In the genomic region with DNA sequence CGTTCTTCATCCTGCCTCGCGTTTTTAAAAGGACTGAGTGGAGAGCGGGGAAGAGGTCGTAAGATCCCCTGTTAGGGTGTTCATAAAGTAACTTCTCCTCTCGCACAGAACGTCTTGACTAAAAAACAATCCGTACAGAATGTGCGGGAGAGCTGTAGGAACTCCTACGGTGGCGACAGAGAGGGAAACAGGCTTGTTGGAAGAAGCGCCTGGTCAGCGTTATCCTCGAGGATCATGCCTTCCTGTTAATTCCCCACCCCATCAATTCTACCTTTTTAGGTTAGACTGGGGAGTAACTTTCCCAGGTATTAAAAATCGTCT, we compare ENCODE assay signal across 8 cellular contexts. TPM values are rescaled to one million over a fixed set of nuclear protein-coding genes. Genes with fewer than 3 reads are reported as not detected.
DNase-seq lines count a peak whose midpoint lies in the region; ATAC-seq and TF ChIP-seq lines count a peak whose summit lies in the region.

No MANE protein-coding gene starts in this region.

- DNase-seq in AG10803 (ENCODE audit: low read depth), result peak; percentile 52
- DNase-seq in RWPE1 (ENCODE audit: low spot score), result no peak
- no peak for DNase-seq in epithelial cell of esophagus (ENCODE audit: low read depth)
- DNase-seq in natural killer cell treated with Interleukin-12 subunit alpha and Interleukin-12 subunit beta and Interleukin-15 and Interleukin-18, amount 100 ng/mL, for 72 hours (ENCODE audit: low spot score), result no peak
- no peak for DNase-seq in NAMALWA (ENCODE audit: low spot score)
- no peak for DNase-seq in GDM1 (lab: John Stamatoyannopoulos, UW)

- peak overlapping the region; percentile 97 for H3K27ac ChIP-seq in RWPE1

- H3K9me3 Mint-ChIP-seq in natural killer cell treated with Interleukin-12 subunit alpha and Interleukin-12 subunit beta and Interleukin-15 and Interleukin-18, amount 100 ng/mL, for 72 hours, result no peaks in the 10 kb centered on the region

- peaks cover 5% of the 10 kb centered on the region for H3K36me3 Mint-ChIP-seq in natural killer cell treated with Interleukin-12 subunit alpha and Interleukin-12 subunit beta and Interleukin-15 and Interleukin-18, amount 100 ng/mL, for 72 hours

- H3K4me1 Mint-ChIP-seq in natural killer cell treated with Interleukin-12 subunit alpha and Interleukin-12 subunit beta and Interleukin-15 and Interleukin-18, amount 100 ng/mL, for 72 hours (ENCODE audit: low read depth in 2 of 2), result peaks cover 23 to 30% of the 10 kb centered on the region in 2 donors

- ATAC-seq in GM18511 (IDR thresholded peaks at IDR 0.05; ENCODE audit: unreplicated experiment) (peak; percentile 7), HG03066 (IDR thresholded peaks at IDR 0.05; ENCODE audit: low read depth, unreplicated experiment) (peak; percentile 17)
- ATAC-seq in natural killer cell treated with Interleukin-12 subunit alpha and Interleukin-12 subunit beta and Interleukin-15 and Interleukin-18, amount 100 ng/mL, for 72 hours, result peak; percentile 1 to 2

- TF ChIP-seq CTCF in AG10803 (conservative IDR thresholded peaks at IDR 0.05; ENCODE audit: low read length) (no peak), RWPE1 (conservative IDR thresholded peaks at IDR 0.05; ENCODE audit: low read depth) (no peak), epithelial cell of esophagus (IDR thresholded peaks at IDR 0.05; ENCODE audit: insufficient read depth, low read depth, low read length, missing control alignments) (no peak)

- CTCF ChIA-PET in RWPE1 (lab: Yijun Ruan, JAX), result no interaction called here

- H3K4me3 ChIP-seq in AG10803 (ENCODE audit: low read length) (peak overlapping the region; percentile 71), epithelial cell of esophagus (ENCODE audit: low read length) (peak overlapping the region; percentile 76)

- H3K27ac Mint-ChIP-seq in natural killer cell treated with Interleukin-12 subunit alpha and Interleukin-12 subunit beta and Interleukin-15 and Interleukin-18, amount 100 ng/mL, for 72 hours, result peak overlapping the region; percentile 90 to 93

- H3K27me3 Mint-ChIP-seq in natural killer cell treated with Interleukin-12 subunit alpha and Interleukin-12 subunit beta and Interleukin-15 and Interleukin-18, amount 100 ng/mL, for 72 hours, result peaks cover 17 to 30% of the 10 kb centered on the region in 2 donors

- peak overlapping the region; percentile 97 for H3K4me3 Mint-ChIP-seq in natural killer cell treated with Interleukin-12 subunit alpha and Interleukin-12 subunit beta and Interleukin-15 and Interleukin-18, amount 100 ng/mL, for 72 hours

- POLR2A ChIA-PET in RWPE1 (lab: Yijun Ruan, JAX; ENCODE audit: low non-redundant PET), result no interaction called here

RNA-seq across cellular contexts. Expression of a gene that starts 0.4 kb away (rescaled TPM):
- total RNA-seq in natural killer cell treated with Interleukin-12 subunit alpha and Interleukin-12 subunit beta and Interleukin-15 and Interleukin-18, amount 100 ng/mL, for 72 hours, result 10 to 100 TPM; 42.8 to 48.2 TPM

RNA-seq across cellular contexts. Expression of a gene that starts 22.9 kb away (rescaled TPM):
- under 1 TPM; 0.22 to 0.29 TPM for total RNA-seq in natural killer cell treated with Interleukin-12 subunit alpha and Interleukin-12 subunit beta and Interleukin-15 and Interleukin-18, amount 100 ng/mL, for 72 hours
